Comparison of ENCODE assay signal across 9 cellular contexts in the genomic region with DNA sequence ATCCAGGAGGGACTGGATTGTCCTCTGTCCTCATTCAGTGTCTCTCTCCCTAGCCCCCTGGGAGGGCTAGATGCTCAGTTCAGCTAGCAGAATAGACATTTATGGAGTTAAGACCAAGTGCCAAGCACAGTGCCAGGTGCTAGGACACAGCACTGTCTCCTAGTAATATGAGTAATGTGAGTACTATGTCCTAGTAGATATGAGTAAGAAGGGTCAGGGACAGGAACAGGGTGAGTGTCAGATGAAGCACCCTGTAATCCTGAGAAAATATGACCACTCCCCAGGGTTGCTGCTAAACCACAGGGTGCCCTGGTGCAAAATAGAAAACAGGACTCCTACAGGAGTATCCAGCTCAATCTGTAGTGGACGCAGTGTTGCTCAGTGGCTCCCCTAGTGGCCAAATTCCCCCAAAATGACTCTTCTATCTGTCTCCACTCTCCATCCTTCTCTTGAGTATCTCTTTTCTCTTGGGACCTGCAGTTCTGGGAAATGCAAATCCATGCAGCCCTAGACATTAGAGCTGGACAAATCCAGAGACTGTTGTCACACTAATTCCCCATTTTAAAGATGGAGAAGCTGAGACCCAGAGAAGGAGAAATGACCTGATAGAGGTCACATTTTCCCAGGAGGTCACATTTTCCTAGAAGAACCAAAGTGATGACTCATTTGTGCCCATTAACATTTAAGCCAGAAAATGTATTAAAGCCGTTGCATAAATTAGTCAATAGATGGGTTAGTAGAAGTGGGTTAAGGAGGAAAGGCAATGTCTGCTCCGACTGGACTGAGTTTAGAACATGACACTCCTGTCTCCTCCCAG.
DNase-seq lines count a peak whose midpoint lies in the region; TF ChIP-seq lines count a peak whose summit lies in the region.
"Had no signal": no experiment of that assay in that cellular context is flagged by ENCODE, and none has a peak within 500 bp of the region (broad histone marks: within the 10 kb centered on the region; RNA-seq: fewer than 3 reads in every experiment).

No MANE protein-coding gene starts in this region.

- intact Hi-C loops in activated CD4-positive, alpha-beta T cell treated with anti-CD3 and anti-CD28 coated beads, Interleukin-2, amount 10 ng/mL, durations not matched to agents 24 days and 14 days (cut with micrococcal nuclease), result no loop called here

- in situ Hi-C loops in astrocyte of the spinal cord (cut with HindIII; ENCODE audit: low sequenced_read_pairs), result no loop called here

- TF ChIP-seq CTCF in HFF-Myc (IDR thresholded peaks at IDR 0.05; ENCODE audit: low read depth, low read length, missing control alignments), result peak; percentile 42
- peak; percentile 19 for TF ChIP-seq CTCF in astrocyte of the spinal cord (IDR thresholded peaks at IDR 0.05; ENCODE audit: low read depth, low read length)
- TF ChIP-seq CTCF in nephron progenitor cell (IDR thresholded peaks at IDR 0.05), result peak; percentile 36

- no peaks in the 10 kb centered on the region for H3K9me3 Mint-ChIP-seq in activated CD4-positive, alpha-beta T cell treated with anti-CD3 and anti-CD28 coated beads, Interleukin-2, amount 10 ng/mL, durations not matched to agents 24 days and 14 days
- H3K9me3 Mint-ChIP-seq in nephron progenitor cell (peaks cover 6% of the 10 kb centered on the region), immature natural killer cell (peaks cover 0 to 6% (median 0%) of the 10 kb centered on the region in 6 donors)

- no peak overlapping the region for H3K27ac Mint-ChIP-seq in activated CD4-positive, alpha-beta T cell treated with anti-CD3 and anti-CD28 coated beads, Interleukin-2, amount 10 ng/mL, durations not matched to agents 24 days and 14 days
- no peak overlapping the region for H3K27ac Mint-ChIP-seq in nephron progenitor cell
- H3K27ac Mint-ChIP-seq in immature natural killer cell, result no peak overlapping the region

- H3K4me1 Mint-ChIP-seq in activated CD4-positive, alpha-beta T cell treated with anti-CD3 and anti-CD28 coated beads, Interleukin-2, amount 10 ng/mL, durations not matched to agents 24 days and 14 days, result no peaks in the 10 kb centered on the region
- H3K4me1 Mint-ChIP-seq in nephron progenitor cell (peaks cover 26% of the 10 kb centered on the region), immature natural killer cell (no peaks in the 10 kb centered on the region)

- peak; percentile 55 for DNase-seq in activated CD4-positive, alpha-beta T cell treated with anti-CD3 and anti-CD28 coated beads, Interleukin-2, amount 10 ng/mL, durations not matched to agents 24 days and 14 days
- DNase-seq in activated CD4-positive, alpha-beta T cell treated with anti-CD3 and anti-CD28 coated beads for 4 hours, result no peak
- no peak for DNase-seq in HFF-Myc (ENCODE audit: extremely low read depth, low read depth)
- DNase-seq in astrocyte of the spinal cord (ENCODE audit: low read depth, low spot score), result no peak
- DNase-seq in nephron progenitor cell, result no peak
- DNase-seq in activated effector memory CD4-positive, alpha-beta T cell treated with Interleukin-2 at 50 U/mL for 16 hours, result no peak
- DNase-seq in SHP77 treated with DMSO at 0.1 percent for 48 hours (lab: John Stamatoyannopoulos, UW), result no peak
- no peak for DNase-seq in immature natural killer cell

- no peak overlapping the region for H3K4me3 Mint-ChIP-seq in activated CD4-positive, alpha-beta T cell treated with anti-CD3 and anti-CD28 coated beads, Interleukin-2, amount 10 ng/mL, durations not matched to agents 24 days and 14 days
- no peak overlapping the region for H3K4me3 Mint-ChIP-seq in nephron progenitor cell
- no peak overlapping the region for H3K4me3 Mint-ChIP-seq in immature natural killer cell

- no peaks in the 10 kb centered on the region for H3K27me3 Mint-ChIP-seq in activated CD4-positive, alpha-beta T cell treated with anti-CD3 and anti-CD28 coated beads, Interleukin-2, amount 10 ng/mL, durations not matched to agents 24 days and 14 days
- H3K27me3 Mint-ChIP-seq in nephron progenitor cell (ENCODE audit: low read depth, poor library complexity) (peaks cover 6% of the 10 kb centered on the region), immature natural killer cell (ENCODE audit: low read depth in 3 of 3) (peaks cover 0 to 5% (median 2%) of the 10 kb centered on the region in 3 donors)

- H3K36me3 Mint-ChIP-seq in activated CD4-positive, alpha-beta T cell treated with anti-CD3 and anti-CD28 coated beads, Interleukin-2, amount 10 ng/mL, durations not matched to agents 24 days and 14 days (ENCODE audit: low read depth), result no peaks in the 10 kb centered on the region
- H3K36me3 Mint-ChIP-seq in nephron progenitor cell (ENCODE audit: low read depth), result no peaks in the 10 kb centered on the region
- no peaks in the 10 kb centered on the region for H3K36me3 Mint-ChIP-seq in immature natural killer cell

- no peak overlapping the region for H3K4me3 ChIP-seq in HFF-Myc (replicated peaks; ENCODE audit: low read depth, low read length)
- H3K4me3 ChIP-seq in astrocyte of the spinal cord (ENCODE audit: low read depth, low read length), result no peak overlapping the region
- H3K4me3 ChIP-seq: BLaER1 had no signal
